8 cellular contexts compared by ENCODE assay signal in the genomic region with DNA sequence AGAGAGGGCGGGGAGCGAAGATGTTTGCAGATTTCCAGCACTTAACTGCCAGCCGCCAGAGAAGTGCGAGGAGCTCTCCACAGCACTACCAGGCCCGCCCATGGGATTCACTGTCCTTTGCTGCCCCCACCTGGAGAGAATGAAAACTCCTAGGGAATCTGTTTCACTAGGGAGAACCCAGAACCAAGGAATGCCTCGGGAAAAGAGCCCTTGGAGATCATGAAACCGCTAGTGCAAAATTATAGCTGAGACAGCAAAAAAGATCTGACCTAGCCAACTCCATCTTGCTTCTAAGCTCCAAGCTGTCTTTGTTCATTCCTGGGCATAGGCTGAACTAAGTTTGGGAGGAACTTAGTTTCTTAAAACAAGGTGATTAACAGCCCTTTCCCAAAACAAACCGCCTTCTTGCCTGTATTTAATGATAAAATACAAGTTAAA.
DNase-seq lines count a peak whose midpoint lies in the region; ATAC-seq and TF ChIP-seq lines count a peak whose summit lies in the region.

No MANE protein-coding gene starts in this region.

- H3K9ac ChIP-seq in endodermal cell (ENCODE audit: extremely low read depth, low read length, poor library complexity, severe bottlenecking) (no peak overlapping the region), mesendoderm (ENCODE audit: low read length) (no peak overlapping the region)

- H3K79me2 ChIP-seq in DOHH2 (ENCODE audit: control insufficient read depth, low read length) (no peaks in the 10 kb centered on the region), mesendoderm (ENCODE audit: control insufficient read depth, insufficient read depth, low read length) (no peaks in the 10 kb centered on the region)

- H3K27ac ChIP-seq in DOHH2 (ENCODE audit: low read depth, low read length) (no peak overlapping the region), endodermal cell (ENCODE audit: low read depth, low read length) (no peak overlapping the region), mesendoderm (ENCODE audit: low read depth, low read length) (no peak overlapping the region)

- H3K4me1 ChIP-seq in DOHH2 (ENCODE audit: control insufficient read depth, low read length) (peaks cover 37% of the 10 kb centered on the region), endodermal cell (ENCODE audit: control insufficient read depth, insufficient read depth, low read length) (no peaks in the 10 kb centered on the region), mesendoderm (ENCODE audit: control insufficient read depth, low read depth, low read length) (no peaks in the 10 kb centered on the region)

- 2 to 6% methylated on average over 4 to 7 of the region's 8 CpGs for WGBS in endodermal cell (ENCODE audit: insufficient coverage in 1 of 2, insufficient read length in 1 of 2), 2 experiments
- WGBS in mesendoderm (ENCODE audit: extremely low coverage, insufficient coverage, low lambda C conversion rate): no CpG with 5 or more reads among the region's 8 CpGs

- no peak overlapping the region for H3K56ac ChIP-seq in mesendoderm (ENCODE audit: low read length)

- H3K27me3 ChIP-seq in DOHH2 (ENCODE audit: control insufficient read depth, low read length): no peaks in the 10 kb centered on the region
- no peaks in the 10 kb centered on the region for H3K27me3 ChIP-seq in endodermal cell (ENCODE audit: control insufficient read depth, insufficient read depth, low read length, poor library complexity, severe bottlenecking)
- H3K27me3 ChIP-seq in mesendoderm (ENCODE audit: insufficient read depth, low read length, poor library complexity): no peaks in the 10 kb centered on the region

- no peak overlapping the region for H4K8ac ChIP-seq in mesendoderm (ENCODE audit: low read depth, low read length)

- H3K4me1 Mint-ChIP-seq in endodermal cell: peaks cover 5% of the 10 kb centered on the region

- H3K4me3 Mint-ChIP-seq in endodermal cell: no peak overlapping the region

- H3K18ac ChIP-seq in mesendoderm (ENCODE audit: low read length): no peak overlapping the region

- H2AK5ac ChIP-seq in mesendoderm (ENCODE audit: low read length): no peak overlapping the region

- no peak overlapping the region for H2BK5ac ChIP-seq in mesendoderm (ENCODE audit: low read length)

- no peaks in the 10 kb centered on the region for H3K27me3 Mint-ChIP-seq in endodermal cell (ENCODE audit: insufficient read depth)

- H3K9me3 Mint-ChIP-seq in endodermal cell: no peaks in the 10 kb centered on the region

- no peak overlapping the region for H3K4ac ChIP-seq in mesendoderm (ENCODE audit: low read depth, low read length)

- H4K20me1 ChIP-seq in DOHH2 (ENCODE audit: control insufficient read depth, insufficient read depth, low read depth, low read length): no peaks in the 10 kb centered on the region

- no peaks in the 10 kb centered on the region for H3K36me3 Mint-ChIP-seq in endodermal cell (ENCODE audit: low read depth)

- H3K36me3 ChIP-seq in DOHH2 (ENCODE audit: control insufficient read depth, low read length) (no peaks in the 10 kb centered on the region), endodermal cell (ENCODE audit: control insufficient read depth, insufficient read depth, low read length) (no peaks in the 10 kb centered on the region), mesendoderm (ENCODE audit: control insufficient read depth, insufficient read depth, low read length) (no peaks in the 10 kb centered on the region)

- no peaks in the 10 kb centered on the region for H3K9me2 ChIP-seq in DOHH2 (replicated peaks; ENCODE audit: control insufficient read depth, low read length)

- H4K5ac ChIP-seq in mesendoderm (ENCODE audit: low read length): no peak overlapping the region

- no peak overlapping the region for H3K27ac Mint-ChIP-seq in endodermal cell

- H2BK15ac ChIP-seq in mesendoderm (replicated peaks; ENCODE audit: low read depth): no peak overlapping the region

- H3K4me3 ChIP-seq in DOHH2 (ENCODE audit: low read length): no peak overlapping the region
- H3K4me3 ChIP-seq in endodermal cell (ENCODE audit: low read length): no peak overlapping the region
- no peak overlapping the region for H3K4me3 ChIP-seq in mesendoderm (ENCODE audit: low read length)

- H3F3A ChIP-seq in DOHH2 (ENCODE audit: control insufficient read depth, insufficient read depth): no peaks in the 10 kb centered on the region

- DNase-seq in HUDEP-2 (lab: John Stamatoyannopoulos, UW; ENCODE audit: unreplicated experiment in 76 of 76): peak in 58 of 76 experiments; percentile 1 to 74 (median 39)
- peak; percentile 22 for DNase-seq in NOMO-1 treated with dmso at 0.1 percent for 144 hours (lab: John Stamatoyannopoulos, UW; ENCODE audit: unreplicated experiment)
- DNase-seq in activated CD8-positive, alpha-beta memory T cell treated with anti-CD3 and anti-CD28 coated beads for 24 hours: peak; percentile 84
- peak; percentile 98 for DNase-seq in endodermal cell
- DNase-seq in mesendoderm: peak; percentile 93
- peak; percentile 33 to 38 for DNase-seq in stimulated activated CD8-positive, alpha-beta memory T cell treated with anti-CD3 and anti-CD28 coated beads, Interleukin-2, amount 100 ng/mL, for 1 hour (ENCODE audit: low read depth in 2 of 2)

- no peaks in the 10 kb centered on the region for H3K79me1 ChIP-seq in mesendoderm (ENCODE audit: low read length)

- no peak for ATAC-seq in GM21390 (IDR thresholded peaks at IDR 0.05; ENCODE audit: unreplicated experiment)

- H3K23ac ChIP-seq in mesendoderm (ENCODE audit: low read length): no peak overlapping the region

- H3K4me2 ChIP-seq in DOHH2 (ENCODE audit: low read length) (0 out of 2 replicates have a peak overlapping the region, but pooled peaks have one; percentile 1), mesendoderm (ENCODE audit: low read length) (no peak overlapping the region)

- no peak overlapping the region for H2BK120ac ChIP-seq in mesendoderm (ENCODE audit: low read depth, low read length)

- TF ChIP-seq CTCF in DOHH2 (IDR thresholded peaks at IDR 0.05; ENCODE audit: low read depth, low read length, poor library complexity, severe bottlenecking) (peak; percentile 85), endodermal cell (conservative IDR thresholded peaks at IDR 0.05) (peak; percentile 90)

- no peaks in the 10 kb centered on the region for H3K9me3 ChIP-seq in DOHH2 (ENCODE audit: control insufficient read depth, insufficient read depth, low read length)
- H3K9me3 ChIP-seq in endodermal cell (ENCODE audit: control insufficient read depth, low read length): no peaks in the 10 kb centered on the region

Comparison
In these comparisons a context has a peak if more than half of its experiments do, and no peak if none do; other contexts are left out.
1. DNase-seq: peak in every context shown above with its lines; median percentile 98 in endodermal cell; 93 in mesendoderm; 84 in activated CD8-positive, alpha-beta memory T cell treated with anti-CD3 and anti-CD28 coated beads for 24 hours; 39 in HUDEP-2; 36 in stimulated activated CD8-positive, alpha-beta memory T cell treated with anti-CD3 and anti-CD28 coated beads, Interleukin-2, amount 100 ng/mL, for 1 hour; 22 in NOMO-1 treated with dmso at 0.1 percent for 144 hours.